20 cellular contexts compared by ENCODE assay signal in genomic region chr6:106764353-106764980, GRCh38.
"Had no signal": no experiment of that assay in that cellular context is flagged by ENCODE, and none has a peak within 500 bp of the region (broad histone marks: within the 10 kb centered on the region; RNA-seq: fewer than 3 reads in every experiment).

No MANE protein-coding gene starts in this region.

- H3K4me3 Mint-ChIP-seq: activated CD4-positive, alpha-beta memory T cell treated with anti-CD3 and anti-CD28 coated beads for 36 hours; activated CD4-positive, alpha-beta T cell treated with anti-CD3 and anti-CD28 coated beads for 36 hours; activated naive CD8-positive, alpha-beta T cell treated with anti-CD3 and anti-CD28 coated beads, Interleukin-2, amount 10 ng/mL, durations not matched to agents 7 days and 5 days; activated T-helper 17 cell treated with anti-CD3 and anti-CD28 coated beads, Interleukin-2, amount 50 U/mL, for 72 hours; effector memory CD8-positive, alpha-beta T cell; natural killer cell; T-helper 1 cell treated with Interleukin-12 subunit alpha and Interleukin-12 subunit beta and Interleukin-4 antibody, amounts not matched to agents 30 μg/mL and 1 μg/mL, for 36 hours; WTC11 had no signal

- H3K27ac ChIP-seq: hepatocyte, spleen had no signal

- H3K36me3 Mint-ChIP-seq: activated CD4-positive, alpha-beta memory T cell treated with anti-CD3 and anti-CD28 coated beads for 36 hours; activated naive CD8-positive, alpha-beta T cell treated with anti-CD3 and anti-CD28 coated beads, Interleukin-2, amount 10 ng/mL, durations not matched to agents 7 days and 5 days; natural killer cell had no signal

- H3K9me3 ChIP-seq: neutrophil, thyroid gland had no signal

- H3K4me3 ChIP-seq: hepatocyte, lung, spleen, thyroid gland had no signal

- H3K4me1 Mint-ChIP-seq: activated CD4-positive, alpha-beta T cell treated with anti-CD3 and anti-CD28 coated beads for 36 hours; activated naive CD8-positive, alpha-beta T cell treated with anti-CD3 and anti-CD28 coated beads, Interleukin-2, amount 10 ng/mL, durations not matched to agents 7 days and 5 days; activated T-helper 17 cell treated with anti-CD3 and anti-CD28 coated beads, Interleukin-2, amount 50 U/mL, for 72 hours; natural killer cell; WTC11 had no signal

- H3K27me3 ChIP-seq: hepatocyte, neutrophil, spleen, thyroid gland had no signal

- H3K4me1 ChIP-seq: spleen had no signal

- H3K9me3 Mint-ChIP-seq: activated naive CD8-positive, alpha-beta T cell treated with anti-CD3 and anti-CD28 coated beads, Interleukin-2, amount 10 ng/mL, durations not matched to agents 7 days and 5 days; activated T-helper 17 cell treated with anti-CD3 and anti-CD28 coated beads, Interleukin-2, amount 50 U/mL, for 72 hours; effector memory CD8-positive, alpha-beta T cell; natural killer cell had no signal

- H3K27me3 Mint-ChIP-seq: activated naive CD8-positive, alpha-beta T cell treated with anti-CD3 and anti-CD28 coated beads, Interleukin-2, amount 10 ng/mL, durations not matched to agents 7 days and 5 days; activated T-helper 17 cell treated with anti-CD3 and anti-CD28 coated beads, Interleukin-2, amount 50 U/mL, for 72 hours; effector memory CD8-positive, alpha-beta T cell had no signal

- H3K36me3 ChIP-seq: neutrophil, spleen, thyroid gland had no signal

- ATAC-seq: activated CD4-positive, alpha-beta T cell treated with anti-CD3 and anti-CD28 coated beads for 36 hours; activated T-helper 17 cell treated with anti-CD3 and anti-CD28 coated beads, Interleukin-2, amount 50 U/mL, for 72 hours; effector memory CD8-positive, alpha-beta T cell; left cardiac atrium; natural killer cell; WTC11 had no signal

- DNase-seq: activated CD4-positive, alpha-beta memory T cell treated with anti-CD3 and anti-CD28 coated beads for 36 hours; activated CD4-positive, alpha-beta T cell treated with anti-CD3 and anti-CD28 coated beads for 36 hours; activated naive CD4-positive, alpha-beta T cell; activated naive CD8-positive, alpha-beta T cell treated with anti-CD3 and anti-CD28 coated beads, Interleukin-2, amount 10 ng/mL, durations not matched to agents 7 days and 5 days; activated T-cell treated with anti-CD3 and anti-CD28 coated beads, Interleukin-2, amount 50 U/mL, for 1 hour; amygdala; effector memory CD8-positive, alpha-beta T cell; foreskin fibroblast; left cardiac atrium; natural killer cell; spleen; stimulated activated CD8-positive, alpha-beta memory T cell treated with anti-CD3 and anti-CD28 coated beads, Interleukin-4, amount 100 ng/mL, for 48 hours; stimulated activated naive CD4-positive, alpha-beta T cell; thyroid gland had no signal

- H3K27ac Mint-ChIP-seq: activated CD4-positive, alpha-beta memory T cell treated with anti-CD3 and anti-CD28 coated beads for 36 hours; activated CD4-positive, alpha-beta T cell treated with anti-CD3 and anti-CD28 coated beads for 36 hours; activated naive CD8-positive, alpha-beta T cell treated with anti-CD3 and anti-CD28 coated beads, Interleukin-2, amount 10 ng/mL, durations not matched to agents 7 days and 5 days; activated T-helper 17 cell treated with anti-CD3 and anti-CD28 coated beads, Interleukin-2, amount 50 U/mL, for 72 hours; effector memory CD8-positive, alpha-beta T cell; natural killer cell; T-helper 1 cell treated with Interleukin-12 subunit alpha and Interleukin-12 subunit beta and Interleukin-4 antibody, amounts not matched to agents 30 μg/mL and 1 μg/mL, for 36 hours; WTC11 had no signal
